28 cellular contexts compared by ENCODE assay signal in the genomic region with DNA sequence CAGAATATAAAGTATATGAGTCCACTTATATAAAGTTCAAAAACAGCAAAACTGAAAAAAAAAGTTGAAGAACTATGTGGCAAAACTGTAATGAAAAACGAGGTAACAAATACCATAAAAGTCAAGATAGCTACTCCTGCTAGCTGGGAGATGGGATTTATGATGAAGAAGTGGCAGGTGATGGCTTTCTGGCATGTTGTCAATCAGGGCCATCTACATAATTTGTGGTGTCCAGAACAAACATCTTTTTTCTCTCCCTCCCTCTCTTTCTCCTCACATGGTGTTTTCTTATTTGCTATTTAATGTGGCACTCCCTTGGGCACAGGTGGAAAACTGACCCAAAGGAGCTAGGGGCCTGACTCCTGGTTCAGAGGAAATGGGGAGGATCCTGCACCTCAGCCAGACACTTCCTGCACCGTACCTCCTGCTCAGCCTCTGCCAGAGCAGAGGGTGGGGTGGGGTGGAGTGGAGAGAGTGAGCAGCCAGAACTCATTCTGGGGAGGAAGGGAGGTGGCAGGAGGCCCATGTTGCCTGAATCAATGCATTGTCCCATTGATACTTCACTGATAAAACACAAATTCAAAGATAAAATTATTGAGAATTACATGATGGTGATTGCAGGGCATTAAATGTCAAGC. TPM values are rescaled to one million over a fixed set of nuclear protein-coding genes. Genes with fewer than 3 reads are reported as not detected.
DNase-seq lines count a peak whose midpoint lies in the region; ATAC-seq, FAIRE-seq and TF ChIP-seq lines count a peak whose summit lies in the region.
"Had no signal": no experiment of that assay in that cellular context is flagged by ENCODE, and none has a peak within 500 bp of the region (broad histone marks: within the 10 kb centered on the region; RNA-seq: fewer than 3 reads in every experiment).

No MANE protein-coding gene starts in this region.

- DNase-seq in MCF 10A (ENCODE audit: unreplicated experiment): no peak
- DNase-seq in breast epithelium (ENCODE audit: low spot score in 2 of 2): no peak
- peak; percentile 74 for DNase-seq in NCI-H748 (lab: John Stamatoyannopoulos, UW; ENCODE audit: unreplicated experiment)
- DNase-seq in GM12878 (ENCODE audit: low read depth, low spot score): no peak
- DNase-seq in activated CD4-positive, CD25-positive, alpha-beta regulatory T cell (lab: John Stamatoyannopoulos, UW): no peak
- no peak for DNase-seq in NOMO-1 treated with dmso at 0.1 percent for 144 hours (lab: John Stamatoyannopoulos, UW; ENCODE audit: unreplicated experiment)
- no peak for DNase-seq in OCI-M1 (lab: John Stamatoyannopoulos, UW)
- DNase-seq: activated T-cell treated with anti-CD3 and anti-CD28 coated beads, Interleukin-2, amount 50 U/mL, for 48 hours; effector CD8-positive, alpha-beta T cell; GF-D8; lower lobe of right lung; NCI-H1048; NCI-H2081; WERI-Rb-1 had no signal

- H3K9me3 ChIP-seq in breast epithelium: no peaks in the 10 kb centered on the region
- H3K9me3 ChIP-seq in GM12878 (replicated peaks; ENCODE audit: control insufficient read depth, insufficient read depth, low read length): no peaks in the 10 kb centered on the region
- H3K9me3 ChIP-seq: esophagus muscularis mucosa, HAP-1, lower lobe of right lung, SJSA1 had no signal

- TF ChIP-seq CTCF in MCF 10A (IDR thresholded peaks at IDR 0.05; ENCODE audit: unreplicated experiment): no peak
- TF ChIP-seq CTCF in breast epithelium (IDR thresholded peaks at IDR 0.05): no peak
- TF ChIP-seq CTCF in GM12878 (IDR thresholded peaks at IDR 0.05 in 2 of 3, conservative IDR thresholded peaks at IDR 0.05 in 1 of 3; ENCODE audit: control insufficient read depth in 2 of 3, extremely low read depth in 1 of 3, insufficient read depth in 1 of 3, low read depth in 3 of 3, low read length in 3 of 3): no peak

- no peak for TF ChIP-seq POLR2A in breast epithelium (IDR thresholded peaks at IDR 0.05)
- TF ChIP-seq POLR2A in GM12878 (IDR thresholded peaks at IDR 0.05; ENCODE audit: low read depth, low read length): no peak

- H3K4me3 ChIP-seq in breast epithelium (no peak overlapping the region), GM12878 (no peak overlapping the region)
- H3K4me3 ChIP-seq: esophagus muscularis mucosa, HAP-1, hepatocyte, lower lobe of right lung, neural progenitor cell, SJSA1 had no signal

- SMC1A ChIA-PET in GM12878 (lab: Charles Lee; ENCODE audit: uncharacterized antibody, unreplicated experiment): interaction anchor here (1.2 to 1.5 kb wide), 3 partner anchors 13 to 30 kb away, joined by 3 to 5 read pairs (median 3); no protein-coding TSS in a partner anchor

- peak overlapping the region; percentile 17; the same call in 1 of the 2 replicates for H3K4me2 ChIP-seq in GM12878 (ENCODE audit: control insufficient read depth, insufficient read depth)
- H3K4me2 ChIP-seq: hepatocyte, neural progenitor cell had no signal

- H3K36me3 ChIP-seq in breast epithelium (no peaks in the 10 kb centered on the region), GM12878 (ENCODE audit: control insufficient read depth in 2 of 2, insufficient read depth in 2 of 2, low read length in 1 of 2) (no peaks in the 10 kb centered on the region)
- H3K36me3 ChIP-seq: esophagus muscularis mucosa, HAP-1, lower lobe of right lung, neural progenitor cell, SJSA1, WERI-Rb-1 had no signal

- FAIRE-seq in GM12878 (lab: Jason Lieb, UNC): no peak
- FAIRE-seq: frontal cortex, islet of Langerhans had no signal

- H3K27ac Mint-ChIP-seq in MCF 10A (ENCODE audit: low read depth, unreplicated experiment): peak overlapping the region; percentile 16
- H3K27ac Mint-ChIP-seq: activated naive CD4-positive, alpha-beta T cell treated with anti-CD3 and anti-CD28 coated beads, Interleukin-2, amount 50 U/mL, for 72 hours; neural progenitor cell; progenitor cell of endocrine pancreas had no signal

- POLR2A ChIA-PET in MCF 10A (lab: Yijun Ruan, JAX) (interaction anchor here (0.7 to 13.1 kb wide), 3 partner anchors 30 to 114 kb away, joined by 3 to 824 read pairs (median 4); partner anchors contain the start of gene HMGB2), GM12878 (lab: Charles Lee) (interaction anchor here (14.6 kb wide), 1 partner anchor 31 kb away, joined by 472 read pairs; the partner anchor contains the start of gene HMGB2)

- H3K4me3 Mint-ChIP-seq in MCF 10A (ENCODE audit: unreplicated experiment): no peak overlapping the region
- H3K4me3 Mint-ChIP-seq: neural progenitor cell had no signal

- in situ Hi-C loops in GM12878 (cut with MboI): loop anchor here (5.0 kb wide), 1 partner anchor 33 kb away; the partner anchor contains the start of gene HMGB2

- peaks cover 28% of the 10 kb centered on the region for H3K79me2 ChIP-seq in GM12878 (ENCODE audit: control insufficient read depth, insufficient read depth, low read length)
- H3K79me2 ChIP-seq: hepatocyte had no signal

- H2AFZ ChIP-seq in GM12878 (ENCODE audit: control insufficient read depth, low read depth, low read length): no peak overlapping the region
- H2AFZ ChIP-seq: hepatocyte, neural progenitor cell had no signal

- H3K4me1 ChIP-seq in breast epithelium (no peaks in the 10 kb centered on the region), GM12878 (ENCODE audit: control insufficient read depth, insufficient read depth, low read length) (peaks cover 8% of the 10 kb centered on the region)

- intact Hi-C loops in MCF 10A (cut with micrococcal nuclease) (no loop called here), breast epithelium (cut with DNase I; ENCODE audit: low total_unique reads) (no loop called here), GM12878 (cut with micrococcal nuclease; ENCODE audit: unreplicated experiment) (loop anchor here (5.0 kb wide), 1 partner anchor 198 kb away; the partner anchor contains the start of gene GALNT7)

- no peak overlapping the region for H3K27ac ChIP-seq in breast epithelium
- H3K27ac ChIP-seq in GM12878 (ENCODE audit: control insufficient read depth, insufficient read depth): no peak overlapping the region
- H3K27ac ChIP-seq: C4-2B, hepatocyte, lower lobe of right lung, neural progenitor cell, SJSA1, WERI-Rb-1 had no signal

- no peaks in the 10 kb centered on the region for H4K20me1 ChIP-seq in GM12878 (ENCODE audit: control insufficient read depth, insufficient read depth)

- BruUV-seq in MCF 10A (replicated peaks; lab: Mats Ljungman, UMichigan) (no TSS peak), GM12878 (replicated peaks; lab: Mats Ljungman, UMichigan) (no TSS peak)

- H3K27me3 ChIP-seq in breast epithelium (no peaks in the 10 kb centered on the region), GM12878 (replicated peaks in 1 of 2; ENCODE audit: control insufficient read depth in 2 of 2, insufficient read depth in 2 of 2, low read length in 1 of 2) (no peaks in the 10 kb centered on the region)
- H3K27me3 ChIP-seq: esophagus muscularis mucosa, neural progenitor cell, SJSA1 had no signal

- TF ChIP-seq EP300 in GM12878 (IDR thresholded peaks at IDR 0.05; ENCODE audit: borderline replicate concordance in 1 of 2, control insufficient read depth in 1 of 2, low read depth in 2 of 2, low read length in 2 of 2): no peak

- CTCF ChIA-PET in MCF 10A (lab: Yijun Ruan, JAX): interaction anchor here (0.9 kb wide), 1 partner anchor 51 kb away, joined by 3 read pairs; no protein-coding TSS in a partner anchor
- CTCF ChIA-PET in GM12878 (lab: Yijun Ruan, JAX): interaction anchor here (1.1 to 1.4 kb wide), 3 partner anchors 26 to 63 kb away, joined by 3 to 4 read pairs (median 3); no protein-coding TSS in a partner anchor

- WGBS in GM12878 (ENCODE audit: insufficient coverage, insufficient replicate concordance, low lambda C conversion rate, missing lambda C conversion rate): 23% methylated on average over 2 of the region's 2 CpGs

- H3K9ac ChIP-seq in GM12878 (ENCODE audit: control insufficient read depth, insufficient read depth, low read length): no peak overlapping the region
- H3K9ac ChIP-seq: neural progenitor cell had no signal

- H3K9me3 Mint-ChIP-seq in MCF 10A (ENCODE audit: unreplicated experiment): no peaks in the 10 kb centered on the region
- H3K9me3 Mint-ChIP-seq: activated naive CD4-positive, alpha-beta T cell treated with anti-CD3 and anti-CD28 coated beads, Interleukin-2, amount 50 U/mL, for 72 hours; neural progenitor cell had no signal

- no peak for TF ChIP-seq RAD21 in GM12878 (IDR thresholded peaks at IDR 0.05; ENCODE audit: insufficient read depth, low read depth, low read length)

- no peak for ATAC-seq in GM12878
- ATAC-seq in GM18519 (IDR thresholded peaks at IDR 0.05; ENCODE audit: low FRiP score, unreplicated experiment): no peak
- ATAC-seq: activated naive CD4-positive, alpha-beta T cell treated with anti-CD3 and anti-CD28 coated beads, Interleukin-2, amount 50 U/mL, for 72 hours; lower lobe of right lung had no signal

- peaks cover 6% of the 10 kb centered on the region for H3K36me3 Mint-ChIP-seq in MCF 10A (ENCODE audit: insufficient read depth, unreplicated experiment)

- peaks cover 14% of the 10 kb centered on the region for H3K4me1 Mint-ChIP-seq in MCF 10A (ENCODE audit: insufficient read depth, unreplicated experiment)

- H3K27me3 Mint-ChIP-seq in MCF 10A (ENCODE audit: insufficient read depth, unreplicated experiment): no peaks in the 10 kb centered on the region
- H3K27me3 Mint-ChIP-seq: progenitor cell of endocrine pancreas had no signal

- RAD21 ChIA-PET in GM12878 (lab: Charles Lee; ENCODE audit: unreplicated experiment): interaction anchor here (1.2 kb wide), 1 partner anchor 47 kb away, joined by 3 read pairs; no protein-coding TSS in a partner anchor

RNA-seq across cellular contexts. Expression of gene SAP30, which starts 5.3 kb away (rescaled TPM):
- total RNA-seq in MCF 10A (2022): 17.6 and 30.6 TPM in 2 replicates
- 10 to 100 TPM; 29.8 to 50.1 (median 41.7) TPM for total RNA-seq in breast epithelium
- total RNA-seq in GM12878 (2013; cell fraction: nucleolus; rRNA removed): 22.3 and 23.3 TPM in 2 replicates
- 23.1 and 28.4 TPM in 2 replicates for total RNA-seq in GM12878 (2014; rRNA removed)
- 28.9 and 29.7 TPM in 2 replicates for total RNA-seq in GM12878 (2014; rRNA removed; fragmentation: Illumina TruSeq; extraction: Trizol)
- total RNA-seq in GM12878 (2021): 26.0 and 29.6 TPM in 2 replicates
- 8.3 TPM for polyA plus RNA-seq in GM12878 (2011; ENCODE audit: low read depth)
- polyA plus RNA-seq in GM12878 (2011; rRNA removed): 56.9 and 106 TPM in 2 replicates
- 14.4 and 24.8 TPM in 2 replicates for polyA plus RNA-seq in GM12878 (2011; cell fraction: cytosol; rRNA removed)
- polyA plus RNA-seq in GM12878 (2011; cell fraction: nucleus; rRNA removed): 19.3 and 22.7 TPM in 2 replicates
- 27.0 and 33.1 TPM in 2 replicates for polyA plus RNA-seq in GM12878 (2012)
- polyA plus RNA-seq in GM12878 (2014; fragmentation: Illumina TruSeq; extraction: Trizol): 16.3 and 18.3 TPM in 2 replicates
- polyA plus RNA-seq in GM12878 (2014; fragmentation: Nextera tagmentation; extraction: Ambion mirVana): 10 to 100 TPM in 1 of 2 experiments, 1 to 10 TPM in 1; 5.4 to 24.0 TPM
- 30.0 and 31.7 TPM in 2 replicates for polyA plus RNA-seq in GM12878 (2014; rRNA removed)
- 1 to 10 TPM; 5.0 to 9.9 TPM for polyA plus RNA-seq in GM12878 (2016; fragmentation: Nextera tagmentation; extraction: Ambion mirVana)
- polyA minus RNA-seq in GM12878 (2011; rRNA and poly(A)+ RNA removed): 9.9 and 10.1 TPM in 2 replicates
- 9.9 and 10.5 TPM in 2 replicates for polyA minus RNA-seq in GM12878 (2011; cell fraction: cytosol; rRNA and poly(A)+ RNA removed)
- 13.1 and 18.6 TPM in 2 replicates for polyA minus RNA-seq in GM12878 (2011; cell fraction: nucleus; rRNA and poly(A)+ RNA removed)

RNA-seq across cellular contexts. Expression of gene HMGB2, which starts 31.3 kb away (rescaled TPM):
- total RNA-seq in MCF 10A (2022): 124 and 176 TPM in 2 replicates
- total RNA-seq in breast epithelium: 10 to 100 TPM; 48.2 to 66.2 (median 58.0) TPM
- 48.0 and 49.1 TPM in 2 replicates for total RNA-seq in GM12878 (2013; cell fraction: nucleolus; rRNA removed)
- total RNA-seq in GM12878 (2014; rRNA removed): 260 and 307 TPM in 2 replicates
- 580 and 598 TPM in 2 replicates for total RNA-seq in GM12878 (2014; rRNA removed; fragmentation: Illumina TruSeq; extraction: Trizol)
- 314 and 323 TPM in 2 replicates for total RNA-seq in GM12878 (2021)
- polyA plus RNA-seq in GM12878 (2011; ENCODE audit: low read depth): 338 TPM
- polyA plus RNA-seq in GM12878 (2011; rRNA removed): 420 and 773 TPM in 2 replicates
- 127 and 140 TPM in 2 replicates for polyA plus RNA-seq in GM12878 (2011; cell fraction: cytosol; rRNA removed)
- 103 and 152 TPM in 2 replicates for polyA plus RNA-seq in GM12878 (2011; cell fraction: nucleus; rRNA removed)
- polyA plus RNA-seq in GM12878 (2012): 382 and 414 TPM in 2 replicates
- polyA plus RNA-seq in GM12878 (2014; fragmentation: Illumina TruSeq; extraction: Trizol): 756 and 851 TPM in 2 replicates
- 100 to 1,000 TPM; 858 to 954 TPM for polyA plus RNA-seq in GM12878 (2014; fragmentation: Nextera tagmentation; extraction: Ambion mirVana)
- polyA plus RNA-seq in GM12878 (2014; rRNA removed): 358 and 471 TPM in 2 replicates
- polyA plus RNA-seq in GM12878 (2016; fragmentation: Nextera tagmentation; extraction: Ambion mirVana): 100 to 1,000 TPM; 931 to 961 TPM
- polyA minus RNA-seq in GM12878 (2011; rRNA and poly(A)+ RNA removed): 62.3 and 71.0 TPM in 2 replicates
- polyA minus RNA-seq in GM12878 (2011; cell fraction: cytosol; rRNA and poly(A)+ RNA removed): 49.4 and 65.2 TPM in 2 replicates
- polyA minus RNA-seq in GM12878 (2011; cell fraction: nucleus; rRNA and poly(A)+ RNA removed): 36.6 and 52.7 TPM in 2 replicates

RNA-seq across cellular contexts. Expression of gene SCRG1, which starts 33.4 kb away (rescaled TPM):
- not detected in 2 replicates for total RNA-seq in MCF 10A (2022)
- total RNA-seq in breast epithelium: 1 to 10 TPM in 1 of 3 donors, under 1 TPM in 2; under 0.01 to 4.0 (median 0.48) TPM
- not detected in 2 replicates for total RNA-seq in GM12878 (2013; cell fraction: nucleolus; rRNA removed)
- not detected in 2 replicates for total RNA-seq in GM12878 (2014; rRNA removed)
- not detected in 2 replicates for total RNA-seq in GM12878 (2014; rRNA removed; fragmentation: Illumina TruSeq; extraction: Trizol)
- total RNA-seq in GM12878 (2021): not detected in 2 replicates
- polyA plus RNA-seq in GM12878 (2011; ENCODE audit: low read depth): 0.05 TPM
- polyA plus RNA-seq in GM12878 (2011; rRNA removed): not detected in 2 replicates
- polyA plus RNA-seq in GM12878 (2011; cell fraction: cytosol; rRNA removed): not detected in 2 replicates
- polyA plus RNA-seq in GM12878 (2011; cell fraction: nucleus; rRNA removed): not detected in 2 replicates
- 0.04 TPM in 2 replicates for polyA plus RNA-seq in GM12878 (2012)
- polyA plus RNA-seq in GM12878 (2014; fragmentation: Illumina TruSeq; extraction: Trizol): not detected in 2 replicates
- polyA plus RNA-seq in GM12878 (2014; fragmentation: Nextera tagmentation; extraction: Ambion mirVana): under 1 TPM in 1 of 2 experiments, not detected in 1; 0.02 TPM
- polyA plus RNA-seq in GM12878 (2014; rRNA removed): not detected in 2 replicates
- under 1 TPM; 0.54 to 0.58 TPM for polyA plus RNA-seq in GM12878 (2016; fragmentation: Nextera tagmentation; extraction: Ambion mirVana)
- not detected in 2 replicates for polyA minus RNA-seq in GM12878 (2011; rRNA and poly(A)+ RNA removed)
- not detected in 2 replicates for polyA minus RNA-seq in GM12878 (2011; cell fraction: cytosol; rRNA and poly(A)+ RNA removed)
- not detected in 2 replicates for polyA minus RNA-seq in GM12878 (2011; cell fraction: nucleus; rRNA and poly(A)+ RNA removed)
- total RNA-seq: activated CD8-positive, alpha-beta memory T cell treated with anti-CD3 and anti-CD28 coated beads for 36 hours; activated naive CD4-positive, alpha-beta T cell treated with anti-CD3 and anti-CD28 coated beads, Interleukin-2, amount 50 U/mL, for 72 hours; HT1080; progenitor cell of endocrine pancreas; SJSA1; T-helper 1 cell treated with Interleukin-12 subunit alpha and Interleukin-12 subunit beta and Interleukin-4 antibody, amounts not matched to agents 30 ng/mL and 1 ng/mL, for 36 hours had no signal
